In genomic region chr15:33701304-33701696, GRCh38 we compare ENCODE assay signal across 2 cellular contexts.
TF ChIP-seq lines count a peak whose summit lies in the region.

No MANE protein-coding gene starts in this region.

TF ChIP-seq in HCT116, 20 proteins besides CTCF, POLR2A, EP300 and RAD21:
- TF ChIP-seq TCF7L2 (IDR thresholded peaks at IDR 0.05; ENCODE audit: borderline replicate concordance, extremely low read depth, insufficient read depth, insufficient read length) (no peak), EGR1 (IDR thresholded peaks at IDR 0.05; ENCODE audit: low read depth) (no peak), EZH2phosphoT487 (IDR thresholded peaks at IDR 0.05; ENCODE audit: borderline replicate concordance) (no peak)

TF ChIP-seq in SK-N-SH, 30 proteins besides CTCF, POLR2A, EP300 and RAD21:
- TF ChIP-seq SMC3 (IDR thresholded peaks at IDR 0.05; ENCODE audit: low read depth, low read length): no peak
- no peak for TF ChIP-seq IRF3 (IDR thresholded peaks at IDR 0.05; ENCODE audit: low read depth, low read length)
- no peak for TF ChIP-seq TCF12 (IDR thresholded peaks at IDR 0.05)
- TF ChIP-seq GATA2 (CRISPR knock-in tag; IDR thresholded peaks at IDR 0.05): no peak
- TF ChIP-seq POLR2AphosphoS5 (IDR thresholded peaks at IDR 0.05; ENCODE audit: low read depth, low read length): no peak
- TF ChIP-seq MAX (IDR thresholded peaks at IDR 0.05; ENCODE audit: low read depth): no peak
- no peak for TF ChIP-seq PBX3 (IDR thresholded peaks at IDR 0.05)
- TF ChIP-seq SIN3A (IDR thresholded peaks at IDR 0.05; ENCODE audit: borderline replicate concordance, low read depth, low read length): no peak
- TF ChIP-seq EZH2phosphoT487 (IDR thresholded peaks at IDR 0.05; ENCODE audit: borderline replicate concordance, low read depth): no peak
- TF ChIP-seq GABPA (IDR thresholded peaks at IDR 0.05; ENCODE audit: low read depth): no peak
- TF ChIP-seq USF1 (IDR thresholded peaks at IDR 0.05; ENCODE audit: borderline replicate concordance, low read depth): no peak
TF ChIP-seq in SK-N-SH: peak in this region for 0.
